8 cellular contexts compared by ENCODE assay signal in the genomic region with DNA sequence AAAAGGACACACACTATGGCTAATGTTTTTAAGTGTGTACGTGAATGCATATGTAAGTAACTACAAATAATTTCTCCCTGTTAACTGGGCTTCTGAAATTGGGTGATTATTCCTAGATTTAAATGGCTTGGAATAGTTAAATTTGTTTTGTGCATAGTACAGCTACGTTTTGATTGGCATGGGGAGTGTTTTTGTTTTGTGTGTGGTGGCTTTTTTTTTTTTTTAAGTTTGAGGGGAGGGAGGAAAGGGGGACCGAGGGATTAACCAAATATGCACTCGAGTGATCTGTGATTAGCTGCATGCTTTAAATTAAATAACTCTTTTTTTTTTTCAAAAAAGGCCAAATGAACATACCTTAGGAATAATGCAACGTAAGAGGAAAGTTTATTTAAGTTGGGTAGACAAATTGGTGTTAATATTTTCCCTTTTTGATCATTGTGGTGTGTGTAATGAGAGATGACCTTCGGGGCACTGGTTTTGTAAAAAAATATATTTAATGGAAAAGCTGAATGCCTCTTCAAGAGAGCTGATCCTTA. TPM values are rescaled to one million over a fixed set of nuclear protein-coding genes. Genes with fewer than 3 reads are reported as not detected.
A peak's percentile ranks its signal among the peaks of the same experiment; 100 is the strongest.
DNase-seq lines count a peak whose midpoint lies in the region; ATAC-seq, FAIRE-seq and TF ChIP-seq lines count a peak whose summit lies in the region.

No MANE protein-coding gene starts in this region.

- H3K14ac ChIP-seq in IMR-90 (replicated peaks; ENCODE audit: low read depth, low read length) = peak overlapping the region; percentile 83; the same call in 1 of the 2 replicates

- peak overlapping the region; percentile 92 for H3K4me3 ChIP-seq in ACC112 (ENCODE audit: low read depth, low read length)
- peak overlapping the region; percentile 69 for H3K4me3 ChIP-seq in IMR-90 (ENCODE audit: insufficient read depth, low read depth, low read length)
- peak overlapping the region; percentile 95 for H3K4me3 ChIP-seq in bronchial epithelial cell (ENCODE audit: low read depth, low read length)
- peak overlapping the region; percentile 90 to 91 for H3K4me3 ChIP-seq in muscle layer of duodenum (ENCODE audit: low read depth in 1 of 2, low read length in 2 of 2)

- FAIRE-seq in bronchial epithelial cell (lab: Jason Lieb, UNC) = no peak

- H3K36me3 ChIP-seq in ACC112 (ENCODE audit: insufficient read depth, low read length) = no peaks in the 10 kb centered on the region
- no peaks in the 10 kb centered on the region for H3K36me3 ChIP-seq in IMR-90 (ENCODE audit: control insufficient read depth, insufficient read depth, low read length)
- no peaks in the 10 kb centered on the region for H3K36me3 ChIP-seq in bronchial epithelial cell (ENCODE audit: control insufficient read depth, insufficient read depth, low read length)
- H3K36me3 ChIP-seq in muscle layer of duodenum (ENCODE audit: control insufficient read depth in 1 of 2, insufficient read depth in 2 of 2, low read length in 2 of 2) = no peaks in the 10 kb centered on the region

- H3K27ac ChIP-seq in ACC112 (ENCODE audit: low read depth, low read length) (peak overlapping the region; percentile 86), IMR-90 (ENCODE audit: insufficient read depth, low read length) (peak overlapping the region; percentile 74), muscle layer of duodenum (ENCODE audit: low read length) (peak overlapping the region; percentile 86)

- no peak; the same call in 1 of the 2 replicates for TF ChIP-seq POLR2A in IMR-90 (IDR thresholded peaks at IDR 0.05; ENCODE audit: low read depth, low read length)

- no peaks in the 10 kb centered on the region for H3K27me3 ChIP-seq in ACC112 (ENCODE audit: insufficient read depth, low read length)
- H3K27me3 ChIP-seq in IMR-90 (ENCODE audit: control insufficient read depth, insufficient read depth, low read length) = no peaks in the 10 kb centered on the region
- H3K27me3 ChIP-seq in bronchial epithelial cell (ENCODE audit: control insufficient read depth, insufficient read depth, low read length) = no peaks in the 10 kb centered on the region
- no peaks in the 10 kb centered on the region for H3K27me3 ChIP-seq in muscle layer of duodenum (ENCODE audit: low read depth, low read length)

- no peak overlapping the region for H2AK5ac ChIP-seq in IMR-90 (ENCODE audit: low read depth, low read length)

- peak overlapping the region; percentile 87 for H2BK5ac ChIP-seq in IMR-90 (ENCODE audit: low read depth, low read length, poor library complexity, severe bottlenecking)

- H3K4me1 ChIP-seq in ACC112 (ENCODE audit: control insufficient read depth, insufficient read depth, low read length, unreplicated experiment) = peaks cover 6% of the 10 kb centered on the region
- H3K4me1 ChIP-seq in IMR-90 (ENCODE audit: control insufficient read depth, insufficient read depth, low read length) = peaks cover 5% of the 10 kb centered on the region
- H3K4me1 ChIP-seq in muscle layer of duodenum (ENCODE audit: control insufficient read depth in 1 of 2, insufficient read depth in 2 of 2, low read length in 2 of 2) = peaks cover 0 to 5% of the 10 kb centered on the region in 2 donors

- H4K91ac ChIP-seq in IMR-90 (ENCODE audit: insufficient read depth, low read depth, low read length) = no peak overlapping the region

- DNase-seq in IMR-90 (no peak), bronchial epithelial cell (ENCODE audit: low read depth) (peak; percentile 20), GM13977 (ENCODE audit: low spot score) (no peak)

- H3K56ac ChIP-seq in IMR-90 (ENCODE audit: extremely low read depth, insufficient read depth, low read length) = peak overlapping the region; percentile 60; the same call in 1 of the 2 replicates

- CTCF ChIA-PET in IMR-90 (lab: Yijun Ruan, JAX) = interaction anchor here (0.6 to 1.0 kb wide), 3 partner anchors 76 to 1119 kb away, joined by 3 to 4 read pairs (median 3); no protein-coding TSS in a partner anchor

- peaks cover 37% of the 10 kb centered on the region for H4K20me1 ChIP-seq in IMR-90 (ENCODE audit: insufficient read depth, low read length)

- H2AFZ ChIP-seq in ACC112 (ENCODE audit: low read length, unreplicated experiment) = peak overlapping the region; percentile 20
- no peak overlapping the region for H2AFZ ChIP-seq in IMR-90 (replicated peaks; ENCODE audit: low read length, poor library complexity)

- ATAC-seq in IMR-90 (ENCODE audit: low read depth) (no peak), HG02870 (IDR thresholded peaks at IDR 0.05; ENCODE audit: unreplicated experiment) (no peak), GM18517 (IDR thresholded peaks at IDR 0.05; ENCODE audit: unreplicated experiment) (no peak), GM18868 (IDR thresholded peaks at IDR 0.05; ENCODE audit: unreplicated experiment) (no peak)

- intact Hi-C loops in IMR-90 (cut with micrococcal nuclease) = loop anchor here (1.0 to 10.0 kb wide), 4 partner anchors 144 to 505 kb away; no protein-coding TSS in a partner anchor

- H4K8ac ChIP-seq in IMR-90 (ENCODE audit: low read depth in 2 of 2, low read length in 2 of 2) = no peak overlapping the region

- peak overlapping the region; percentile 91; the same call in 1 of the 2 replicates for H3K18ac ChIP-seq in IMR-90 (ENCODE audit: low read depth, low read length)

- peak overlapping the region; percentile 91 for H3K4me2 ChIP-seq in IMR-90 (ENCODE audit: low read depth, low read length)

- H3K9ac ChIP-seq in IMR-90 (ENCODE audit: low read depth, low read length) = peak overlapping the region; percentile 96

- H3K4ac ChIP-seq in IMR-90 (ENCODE audit: low read depth, low read length) = peak overlapping the region; percentile 41; the same call in 1 of the 2 replicates

- H3K9me3 ChIP-seq in IMR-90 (ENCODE audit: control insufficient read depth, insufficient read depth, low read length) = no peaks in the 10 kb centered on the region
- H3K9me3 ChIP-seq in muscle layer of duodenum (ENCODE audit: control insufficient read depth in 1 of 2, low read length in 2 of 2) = no peaks in the 10 kb centered on the region

- WGBS in IMR-90 (ENCODE audit: extremely low coverage in 2 of 2, insufficient read length in 1 of 2), 2 experiments = no CpG with 5 or more reads among the region's 6 CpGs

- no TSS peak for BruUV-seq in IMR-90 (replicated peaks; lab: Mats Ljungman, UMichigan)

- no peak overlapping the region for H2BK20ac ChIP-seq in IMR-90 (ENCODE audit: low read depth, low read length)

- H4K5ac ChIP-seq in IMR-90 (ENCODE audit: low read depth, low read length) = no peak overlapping the region

- POLR2A ChIA-PET in IMR-90 (lab: Charles Lee; ENCODE audit: unreplicated experiment) = interaction anchor here (0.7 kb wide), 1 partner anchor 140 kb away, joined by 12 read pairs; no protein-coding TSS in a partner anchor

- TF ChIP-seq RAD21 in IMR-90 (IDR thresholded peaks at IDR 0.05; ENCODE audit: low read length) = no peak

- H2BK120ac ChIP-seq in IMR-90 (ENCODE audit: low read depth, low read length) = no peak overlapping the region; the same call in 1 of the 2 replicates

- TF ChIP-seq CTCF in IMR-90 (conservative IDR thresholded peaks at IDR 0.05; ENCODE audit: low read depth, low read length) = no peak
- no peak for TF ChIP-seq CTCF in bronchial epithelial cell (IDR thresholded peaks at IDR 0.05; ENCODE audit: insufficient read depth, low read length, severe bottlenecking)
- no peak for TF ChIP-seq CTCF in GM13977 (IDR thresholded peaks at IDR 0.05; ENCODE audit: extremely low read depth, insufficient read depth, missing control alignments)

- no peak overlapping the region for H2BK15ac ChIP-seq in IMR-90 (ENCODE audit: low read depth, low read length)

- in situ Hi-C loops in IMR-90 (cut with MboI; ENCODE audit: low sequenced_read_pairs) = loop anchor here (10.0 kb wide), 1 partner anchor 1032 kb away; no protein-coding TSS in a partner anchor
- in situ Hi-C loops in GM13977 (cut with MboI; ENCODE audit: low pct_unique_long_range_greater_than_20kb, low sequenced_read_pairs, unreplicated experiment) = loop anchor here (25.0 kb wide), 1 partner anchor 1035 kb away; no protein-coding TSS in a partner anchor

- H3K23ac ChIP-seq in IMR-90 (ENCODE audit: low read depth, low read length) = peak overlapping the region; percentile 89; the same call in 1 of the 2 replicates

- H3K79me1 ChIP-seq in IMR-90 (ENCODE audit: low read depth in 1 of 2, low read length in 2 of 2) = peaks cover 3 to 51% of the 10 kb centered on the region in 2 experiments; a peak in 2 of 4 replicates

- H3K79me2 ChIP-seq in ACC112 (ENCODE audit: control insufficient read depth, insufficient read depth, low read length, unreplicated experiment) = peaks cover 54% of the 10 kb centered on the region

- H3K9me1 ChIP-seq in IMR-90 (ENCODE audit: insufficient read depth, low read length) = peaks cover 3% of the 10 kb centered on the region; the same call in 1 of the 2 replicates

- H2AK9ac ChIP-seq in IMR-90 (replicated peaks; ENCODE audit: low read depth, low read length, poor library complexity) = no peak overlapping the region

- dilution Hi-C loops in IMR-90 (cut with HindIII; ENCODE audit: low sequenced_read_pairs, unreplicated experiment) = no loop called here

TF ChIP-seq in IMR-90, 13 proteins besides CTCF, POLR2A, EP300 and RAD21 (continues in another document):
- TF ChIP-seq, protein P1, sequence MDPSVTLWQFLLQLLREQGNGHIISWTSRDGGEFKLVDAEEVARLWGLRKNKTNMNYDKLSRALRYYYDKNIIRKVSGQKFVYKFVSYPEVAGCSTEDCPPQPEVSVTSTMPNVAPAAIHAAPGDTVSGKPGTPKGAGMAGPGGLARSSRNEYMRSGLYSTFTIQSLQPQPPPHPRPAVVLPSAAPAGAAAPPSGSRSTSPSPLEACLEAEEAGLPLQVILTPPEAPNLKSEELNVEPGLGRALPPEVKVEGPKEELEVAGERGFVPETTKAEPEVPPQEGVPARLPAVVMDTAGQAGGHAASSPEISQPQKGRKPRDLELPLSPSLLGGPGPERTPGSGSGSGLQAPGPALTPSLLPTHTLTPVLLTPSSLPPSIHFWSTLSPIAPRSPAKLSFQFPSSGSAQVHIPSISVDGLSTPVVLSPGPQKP (IDR thresholded peaks at IDR 0.05; ENCODE audit: borderline replicate concordance, low read depth, low read length) = no peak
- TF ChIP-seq, protein P2, sequence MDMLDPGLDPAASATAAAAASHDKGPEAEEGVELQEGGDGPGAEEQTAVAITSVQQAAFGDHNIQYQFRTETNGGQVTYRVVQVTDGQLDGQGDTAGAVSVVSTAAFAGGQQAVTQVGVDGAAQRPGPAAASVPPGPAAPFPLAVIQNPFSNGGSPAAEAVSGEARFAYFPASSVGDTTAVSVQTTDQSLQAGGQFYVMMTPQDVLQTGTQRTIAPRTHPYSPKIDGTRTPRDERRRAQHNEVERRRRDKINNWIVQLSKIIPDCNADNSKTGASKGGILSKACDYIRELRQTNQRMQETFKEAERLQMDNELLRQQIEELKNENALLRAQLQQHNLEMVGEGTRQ (IDR thresholded peaks at IDR 0.05; ENCODE audit: low read depth, low read length) = no peak
- TF ChIP-seq NFE2L2 (IDR thresholded peaks at IDR 0.05; ENCODE audit: low read depth, low read length) (no peak), CEBPB (IDR thresholded peaks at IDR 0.05; ENCODE audit: low read depth, low read length) (no peak), SMC3 (IDR thresholded peaks at IDR 0.05; ENCODE audit: low read depth, low read length) (no peak)

RNA-seq across cellular contexts. Expression of a gene that starts 1.4 kb away (rescaled TPM):
- total RNA-seq in IMR-90 (2012; rRNA removed) (12.9 and 13.1 TPM in 2 replicates), bronchial epithelial cell (29.2 and 40.5 TPM in 2 replicates)
- 9.6 TPM in 2 replicates for polyA plus RNA-seq in IMR-90 (2012; rRNA removed)
- polyA plus RNA-seq in IMR-90 (2012; cell fraction: cytosol; rRNA removed) = 4.7 and 5.7 TPM in 2 replicates
- polyA plus RNA-seq in IMR-90 (2012; cell fraction: nucleus; rRNA removed; ENCODE audit: low replicate concordance) = 14.8 and 23.2 TPM in 2 replicates
